ENCODE assay signal across 22 cellular contexts in genomic region chr2:206968139-206969086, GRCh38. TPM values are rescaled to one million over a fixed set of nuclear protein-coding genes. Genes with fewer than 3 reads are reported as not detected.
A peak's percentile ranks its signal among the peaks of the same experiment; 100 is the strongest.
DNase-seq lines count a peak whose midpoint lies in the region; ATAC-seq and TF ChIP-seq lines count a peak whose summit lies in the region.
"Had no signal": no experiment of that assay in that cellular context is flagged by ENCODE, and none has a peak within 500 bp of the region (broad histone marks: within the 10 kb centered on the region; RNA-seq: fewer than 3 reads in every experiment).

No MANE protein-coding gene starts in this region.

- no peak overlapping the region for H3K9ac ChIP-seq in HCT116 (ENCODE audit: low read length)

- no TSS peak for BruUV-seq in HCT116 (replicated peaks; lab: Mats Ljungman, UMichigan)

- H3K4me1 ChIP-seq in HCT116 (ENCODE audit: control insufficient read depth in 1 of 2, insufficient read depth in 2 of 2, low read length in 2 of 2) (peaks cover 0 to 9% of the 10 kb centered on the region in 2 experiments; a peak in 1 of 4 replicates), ascending aorta (peaks cover 4 to 21% of the 10 kb centered on the region in 2 donors), hepatocyte (ENCODE audit: insufficient read depth) (peaks cover 6% of the 10 kb centered on the region)

- H3K36me3 ChIP-seq in HCT116 (ENCODE audit: control insufficient read depth in 1 of 2, insufficient read depth in 2 of 2, low read length in 2 of 2) (no peaks in the 10 kb centered on the region), ascending aorta (no peaks in the 10 kb centered on the region), hepatocyte (replicated peaks; ENCODE audit: insufficient read depth, low read depth) (no peaks in the 10 kb centered on the region)
- H3K36me3 ChIP-seq: ovary had no signal

- H3K4me1 Mint-ChIP-seq in stimulated activated memory B cell treated with anti-CD40 and anti-IgM and Interleukin-4, amounts not matched to agents 10 μg/mL and 1 μg/mL and 100 μg/mL, for 72 hours = no peaks in the 10 kb centered on the region
- H3K4me1 Mint-ChIP-seq: activated B cell treated with CpG ODN at 0.5 μM for 24 hours; central memory CD8-positive, alpha-beta T cell had no signal

- no peak overlapping the region for H3K27ac Mint-ChIP-seq in stimulated activated memory B cell treated with anti-CD40 and anti-IgM and Interleukin-4, amounts not matched to agents 10 μg/mL and 1 μg/mL and 100 μg/mL, for 72 hours
- H3K27ac Mint-ChIP-seq: activated B cell treated with CpG ODN at 0.5 μM for 24 hours; activated naive CD8-positive, alpha-beta T cell treated with anti-CD3 and anti-CD28 coated beads, Interleukin-2, amount 10 ng/mL, durations not matched to agents 7 days and 5 days; activated T-cell treated with anti-CD3 and anti-CD28 coated beads, Interleukin-2, amount 50 U/mL, for 72 hours; T-helper 1 cell treated with Interleukin-12 subunit alpha and Interleukin-12 subunit beta and Interleukin-4 antibody, amounts not matched to agents 30 μg/mL and 1 μg/mL, for 36 hours had no signal

- H4K20me1 ChIP-seq in HCT116 (ENCODE audit: insufficient read depth) (no peaks in the 10 kb centered on the region), hepatocyte (ENCODE audit: insufficient read depth, poor library complexity, severe bottlenecking) (no peaks in the 10 kb centered on the region)

- intact Hi-C loops in HCT116 (cut with micrococcal nuclease) (no loop called here), ascending aorta (cut with DNase I) (loop anchor here (2.0 to 5.0 kb wide), 4 partner anchors 198 to 564 kb away; partner anchors contain the start of genes FASTKD2 and MDH1B)

- TF ChIP-seq CTCF in HCT116 (IDR thresholded peaks at IDR 0.05 in 2 of 3, conservative IDR thresholded peaks at IDR 0.05 in 1 of 3; ENCODE audit: borderline replicate concordance in 1 of 3, insufficient read depth in 1 of 3, low read depth in 2 of 3, low read length in 2 of 3) (no peak), ascending aorta (IDR thresholded peaks at IDR 0.05) (no peak), hepatocyte (IDR thresholded peaks at IDR 0.05; ENCODE audit: poor library complexity) (no peak)

- ATAC-seq in HCT116 (no peak), GM18498 (IDR thresholded peaks at IDR 0.05; ENCODE audit: unreplicated experiment) (no peak)
- peak; percentile 31 for ATAC-seq in stimulated activated memory B cell treated with anti-CD40 and anti-IgM and Interleukin-4, amounts not matched to agents 10 μg/mL and 1 μg/mL and 100 μg/mL, for 72 hours
- ATAC-seq: activated T-cell treated with anti-CD3 and anti-CD28 coated beads, Interleukin-2, amount 50 U/mL, for 72 hours had no signal

- POLR2A ChIA-PET in HCT116 (lab: Charles Lee) = no interaction called here

- H3K79me2 ChIP-seq in HCT116 (ENCODE audit: insufficient read depth, low read length) = no peaks in the 10 kb centered on the region
- H3K79me2 ChIP-seq in hepatocyte = no peaks in the 10 kb centered on the region

- CTCF ChIA-PET in HCT116 (lab: Charles Lee) = no interaction called here

- H3K4me3 ChIP-seq in HCT116 (replicated peaks in 1 of 2; ENCODE audit: low read depth in 1 of 2, low read length in 2 of 2) (no peak overlapping the region), ascending aorta (peak overlapping the region in 1 of 2 donors; percentile 28), hepatocyte (no peak overlapping the region)
- H3K4me3 ChIP-seq: ovary had no signal

- TF ChIP-seq POLR2A in HCT116 (IDR thresholded peaks at IDR 0.05; ENCODE audit: borderline replicate concordance, extremely low read depth, insufficient read depth, insufficient read length) = no peak

- H3K4me2 ChIP-seq in HCT116 (ENCODE audit: low read length) = no peak overlapping the region
- H3K4me2 ChIP-seq in hepatocyte = no peak overlapping the region

- peaks cover 9% of the 10 kb centered on the region for H3K27me3 Mint-ChIP-seq in stimulated activated memory B cell treated with anti-CD40 and anti-IgM and Interleukin-4, amounts not matched to agents 10 μg/mL and 1 μg/mL and 100 μg/mL, for 72 hours

- no peak for TF ChIP-seq RAD21 in HCT116 (IDR thresholded peaks at IDR 0.05; ENCODE audit: low read depth)

- RAD21 ChIA-PET in HCT116 (lab: Charles Lee; ENCODE audit: low non-redundant PET in 1 of 2, low total read pairs in 2 of 2, uncharacterized antibody in 2 of 2, unreplicated experiment in 2 of 2) = no interaction called here

- H3K9me3 Mint-ChIP-seq in stimulated activated memory B cell treated with anti-CD40 and anti-IgM and Interleukin-4, amounts not matched to agents 10 μg/mL and 1 μg/mL and 100 μg/mL, for 72 hours = no peaks in the 10 kb centered on the region
- H3K9me3 Mint-ChIP-seq: activated B cell treated with CpG ODN at 0.5 μM for 24 hours; activated naive CD8-positive, alpha-beta T cell treated with anti-CD3 and anti-CD28 coated beads, Interleukin-2, amount 10 ng/mL, durations not matched to agents 7 days and 5 days; activated T-cell treated with anti-CD3 and anti-CD28 coated beads, Interleukin-2, amount 50 U/mL, for 72 hours; T-helper 1 cell treated with Interleukin-12 subunit alpha and Interleukin-12 subunit beta and Interleukin-4 antibody, amounts not matched to agents 30 μg/mL and 1 μg/mL, for 36 hours had no signal

- H3K27me3 ChIP-seq in HCT116 (ENCODE audit: insufficient read depth, low read length) (no peaks in the 10 kb centered on the region), ascending aorta (no peaks in the 10 kb centered on the region), hepatocyte (no peaks in the 10 kb centered on the region)
- H3K27me3 ChIP-seq: ovary had no signal

- no peak overlapping the region for H3K4me3 Mint-ChIP-seq in stimulated activated memory B cell treated with anti-CD40 and anti-IgM and Interleukin-4, amounts not matched to agents 10 μg/mL and 1 μg/mL and 100 μg/mL, for 72 hours
- H3K4me3 Mint-ChIP-seq: activated B cell treated with CpG ODN at 0.5 μM for 24 hours; activated naive CD8-positive, alpha-beta T cell treated with anti-CD3 and anti-CD28 coated beads, Interleukin-2, amount 10 ng/mL, durations not matched to agents 7 days and 5 days; activated T-cell treated with anti-CD3 and anti-CD28 coated beads, Interleukin-2, amount 50 U/mL, for 72 hours; central memory CD8-positive, alpha-beta T cell; T-helper 1 cell treated with Interleukin-12 subunit alpha and Interleukin-12 subunit beta and Interleukin-4 antibody, amounts not matched to agents 30 μg/mL and 1 μg/mL, for 36 hours had no signal

- H3K36me3 Mint-ChIP-seq in stimulated activated memory B cell treated with anti-CD40 and anti-IgM and Interleukin-4, amounts not matched to agents 10 μg/mL and 1 μg/mL and 100 μg/mL, for 72 hours = no peaks in the 10 kb centered on the region
- H3K36me3 Mint-ChIP-seq: activated naive CD8-positive, alpha-beta T cell treated with anti-CD3 and anti-CD28 coated beads, Interleukin-2, amount 10 ng/mL, durations not matched to agents 7 days and 5 days had no signal

- no peaks in the 10 kb centered on the region for H3K9me2 ChIP-seq in HCT116 (ENCODE audit: insufficient read depth)
- no peaks in the 10 kb centered on the region for H3K9me2 ChIP-seq in hepatocyte (replicated peaks; ENCODE audit: insufficient read depth)

- WGBS in hepatocyte (ENCODE audit: low lambda C conversion rate, missing lambda C conversion rate) = 84% methylated on average over 7 of the region's 7 CpGs

- H3K9me3 ChIP-seq in HCT116 (ENCODE audit: control insufficient read depth in 1 of 2, insufficient read depth in 1 of 2, low read depth in 1 of 2, low read length in 2 of 2) (no peaks in the 10 kb centered on the region), ascending aorta (no peaks in the 10 kb centered on the region), hepatocyte (ENCODE audit: low read depth) (no peaks in the 10 kb centered on the region)
- H3K9me3 ChIP-seq: ovary had no signal

- no peak for DNase-seq in HCT116 (ENCODE audit: low read depth, low spot score)
- peak in 1 of 2 donors; percentile 80 for DNase-seq in ascending aorta (ENCODE audit: low spot score in 2 of 2)
- no peak for DNase-seq in hepatocyte (ENCODE audit: low spot score)
- no peak for DNase-seq in ACHN
- no peak for DNase-seq in T-helper 9 cell
- DNase-seq in NCI-H146 treated with DMSO at 0.1 percent for 48 hours (lab: John Stamatoyannopoulos, UW; ENCODE audit: unreplicated experiment) = no peak
- DNase-seq: activated B cell treated with CpG ODN at 0.5 μM for 24 hours; activated naive CD8-positive, alpha-beta T cell treated with anti-CD3 and anti-CD28 coated beads, Interleukin-2, amount 10 ng/mL, durations not matched to agents 7 days and 5 days; activated T-cell treated with anti-CD3 and anti-CD28 coated beads, Interleukin-2, amount 50 U/mL, for 72 hours; effector CD8-positive, alpha-beta T cell; KBM-7; NCI-H1105; ovary; RPMI8226; stimulated activated CD4-positive, alpha-beta T cell treated with anti-CD3 and anti-CD28 coated beads, Interleukin-4, amount 100 ng/mL, for 1 hour had no signal

- H2AFZ ChIP-seq in HCT116 (ENCODE audit: low read depth, low read length, poor library complexity, severe bottlenecking) (no peak overlapping the region), hepatocyte (no peak overlapping the region)

- no peak overlapping the region for H3K27ac ChIP-seq in HCT116 (ENCODE audit: low read depth, low read length)
- peak overlapping the region; percentile 75 to 78 for H3K27ac ChIP-seq in ascending aorta
- peak overlapping the region; percentile 19 for H3K27ac ChIP-seq in hepatocyte
- H3K27ac ChIP-seq: ovary had no signal

- in situ Hi-C loops in ACHN (cut with HindIII; ENCODE audit: low pct_ligation_motif_present, low pct_unique_long_range_greater_than_20kb, low sequenced_read_pairs) = no loop called here

TF ChIP-seq in HCT116, 20 proteins besides CTCF, POLR2A, EP300 and RAD21 (continues in another document):
- TF ChIP-seq ZBTB33 (IDR thresholded peaks at IDR 0.05; ENCODE audit: extremely low read depth, insufficient replicate concordance, low read length) = no peak
- no peak for TF ChIP-seq EZH2phosphoT487 (IDR thresholded peaks at IDR 0.05; ENCODE audit: borderline replicate concordance)
- peak; percentile 24; the same call in 1 of the 2 replicates for TF ChIP-seq JUND (IDR thresholded peaks at IDR 0.05)

RNA-seq across cellular contexts. Expression of gene CPO, which starts 29.1 kb away (rescaled TPM):
- total RNA-seq in HCT116 (2021; ENCODE audit: unreplicated experiment) (0.32 TPM), ascending aorta (not detected), hepatocyte (0.36 TPM in 1 of 2 replicates, not detected in the other)
- 0.07 TPM in 1 of 2 replicates, not detected in the other for polyA plus RNA-seq in HCT116 (2012)
- not detected in 2 replicates for polyA plus RNA-seq in hepatocyte
- total RNA-seq: activated B cell treated with CpG ODN at 0.5 μM for 24 hours; activated naive CD8-positive, alpha-beta T cell treated with anti-CD3 and anti-CD28 coated beads, Interleukin-2, amount 10 ng/mL, durations not matched to agents 7 days and 5 days; G401; skeletal muscle tissue had no signal
- polyA plus RNA-seq: BJ had no signal
